In the genomic region with DNA sequence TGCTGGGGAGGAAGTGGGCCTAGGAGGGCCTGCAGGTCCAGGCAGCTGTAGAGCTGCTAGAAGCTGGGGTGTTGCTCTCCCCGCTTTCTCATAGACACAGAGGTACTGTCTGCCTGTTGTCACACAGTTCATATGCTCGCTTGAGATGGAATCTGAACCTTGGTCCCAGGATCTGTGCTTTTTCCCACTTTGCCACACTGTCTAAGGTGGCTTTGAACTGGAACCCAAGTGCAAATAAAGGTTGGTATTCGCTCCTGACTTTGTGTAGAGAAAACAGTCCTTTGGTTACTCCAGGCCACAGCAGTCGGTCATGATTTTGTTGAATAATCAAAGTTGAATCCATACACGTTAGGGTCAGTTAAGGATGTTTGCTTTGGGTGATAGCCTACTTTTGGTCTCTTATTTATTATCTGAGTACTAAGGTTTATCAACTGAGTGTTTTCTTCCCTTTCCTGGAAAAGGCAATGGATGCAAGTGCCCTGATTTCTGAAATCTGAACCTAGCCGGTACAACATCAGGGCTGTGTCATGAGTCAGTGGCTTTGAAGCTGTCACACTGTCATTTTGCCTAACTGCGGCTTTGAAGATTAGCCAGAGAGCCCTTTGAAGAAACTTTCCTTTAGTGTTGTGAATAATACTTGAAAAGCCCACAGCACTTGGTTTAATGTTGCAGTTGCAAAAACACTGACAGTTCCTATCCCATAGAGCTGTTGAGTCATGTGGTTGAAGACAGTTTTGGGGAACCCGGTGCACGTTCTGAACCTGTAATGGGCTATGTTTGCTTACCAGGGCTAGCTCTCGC, we compare ENCODE assay signal across 8 cellular contexts. TPM values are rescaled to one million over a fixed set of nuclear protein-coding genes. Genes with fewer than 3 reads are reported as not detected.
DNase-seq lines count a peak whose midpoint lies in the region; ATAC-seq and TF ChIP-seq lines count a peak whose summit lies in the region.

No MANE protein-coding gene starts in this region.

- H3K4me3 ChIP-seq in astrocyte of the spinal cord (ENCODE audit: low read depth, low read length) (no peak overlapping the region), mesodermal cell (ENCODE audit: extremely low read depth, insufficient read depth, low read length, poor library complexity, severe bottlenecking) (no peak overlapping the region)

- WGBS in mesodermal cell (ENCODE audit: insufficient coverage in 2 of 2), 2 experiments, result 94 to 95% methylated on average over 9 to 10 of the region's 10 CpGs

- peak overlapping the region; percentile 29 for H3K27ac ChIP-seq in mesodermal cell (ENCODE audit: low read depth, low read length, severe bottlenecking)

- H3K36me3 ChIP-seq in mesodermal cell (ENCODE audit: control insufficient read depth, insufficient read depth, low read length), result peaks cover 77% of the 10 kb centered on the region

- in situ Hi-C loops in astrocyte of the spinal cord (cut with HindIII; ENCODE audit: low sequenced_read_pairs), result no loop called here

- no peak for TF ChIP-seq CTCF in astrocyte of the spinal cord (IDR thresholded peaks at IDR 0.05; ENCODE audit: low read depth, low read length)

- peaks cover 18% of the 10 kb centered on the region for H3K4me1 ChIP-seq in mesodermal cell (ENCODE audit: control insufficient read depth, insufficient read depth, low read length, poor library complexity, severe bottlenecking)

- DNase-seq in AG08395 (ENCODE audit: low spot score) (peak; percentile 62), NCI-H2107 treated with DMSO at 0.1 percent for 48 hours (lab: John Stamatoyannopoulos, UW; ENCODE audit: unreplicated experiment) (peak; percentile 44), astrocyte of the spinal cord (ENCODE audit: low read depth, low spot score) (peak; percentile 70), NCI-H146 (lab: John Stamatoyannopoulos, UW) (no peak), Kasumi-1 (lab: John Stamatoyannopoulos, UW) (no peak), cortex of kidney (lab: John Stamatoyannopoulos, UW) (no peak)

- no peaks in the 10 kb centered on the region for H3K9me3 ChIP-seq in mesodermal cell (ENCODE audit: control insufficient read depth, low read length)

- no peak for ATAC-seq in HG03139 (IDR thresholded peaks at IDR 0.05; ENCODE audit: unreplicated experiment)

RNA-seq across cellular contexts. Expression of gene HABP4, which starts 41.3 kb away (rescaled TPM):
- 25.9 TPM for polyA plus RNA-seq in mesodermal cell (2013, experiment 1 of 2)
- polyA plus RNA-seq in mesodermal cell (2013, experiment 2 of 2), result 24.1 TPM

Comparison
In these comparisons a context has a peak if more than half of its experiments do, and no peak if none do; other contexts are left out.
1. DNase-seq: peak in AG08395 (single experiment), NCI-H2107 treated with DMSO at 0.1 percent for 48 hours (single experiment) and astrocyte of the spinal cord (single experiment); none in NCI-H146 (single experiment), Kasumi-1 (0 of 2) and cortex of kidney (single experiment).